24 cellular contexts compared by ENCODE assay signal in genomic region chr2:217183471-217183870, GRCh38.
"Had no signal": no experiment of that assay in that cellular context is flagged by ENCODE, and none has a peak within 500 bp of the region (broad histone marks: within the 10 kb centered on the region; RNA-seq: fewer than 3 reads in every experiment).

No MANE protein-coding gene starts in this region.

- ATAC-seq: activated CD8-positive, alpha-beta T cell treated with anti-CD3 and anti-CD28 coated beads for 36 hours; body of pancreas had no signal

- H3K36me3 Mint-ChIP-seq: activated naive CD4-positive, alpha-beta T cell treated with anti-CD3 and anti-CD28 coated beads, Interleukin-2, amount 50 U/mL, for 24 hours; activated naive CD8-positive, alpha-beta T cell treated with anti-CD3 and anti-CD28 coated beads, Interleukin-2, amount 10 ng/mL, durations not matched to agents 7 days and 5 days had no signal

- H3K4me1 Mint-ChIP-seq: activated CD4-positive, alpha-beta T cell treated with anti-CD3 and anti-CD28 coated beads, Interleukin-2, amount 10 ng/mL, durations not matched to agents 24 days and 14 days; activated naive CD4-positive, alpha-beta T cell treated with anti-CD3 and anti-CD28 coated beads, Interleukin-2, amount 50 U/mL, for 24 hours had no signal

- H3K27ac Mint-ChIP-seq: activated CD4-positive, alpha-beta T cell treated with anti-CD3 and anti-CD28 coated beads, Interleukin-2, amount 10 ng/mL, durations not matched to agents 24 days and 14 days; activated CD8-positive, alpha-beta T cell treated with anti-CD3 and anti-CD28 coated beads for 36 hours; activated naive CD4-positive, alpha-beta T cell treated with anti-CD3 and anti-CD28 coated beads, Interleukin-2, amount 50 U/mL, for 24 hours; activated naive CD8-positive, alpha-beta T cell treated with anti-CD3 and anti-CD28 coated beads, Interleukin-2, amount 10 ng/mL, durations not matched to agents 7 days and 5 days; activated T-cell treated with anti-CD3 and anti-CD28 coated beads, Interleukin-2, amount 50 U/mL, for 24 hours; activated T-helper 2 cell treated with anti-CD3 and anti-CD28 coated beads, Interferon-gamma antibody, Interleukin-2, Interleukin-4, amounts not matched to agents 10 μg/mL and 5 μg/mL and 100 μg/mL, durations not matched to agents 14 hours and 24 hours and 36 hours; T-helper 1 cell treated with Interleukin-12 subunit alpha and Interleukin-12 subunit beta and Interleukin-4 antibody, amounts not matched to agents 30 μg/mL and 1 μg/mL, for 36 hours; T-helper 2 cell treated with Interferon-gamma antibody and Interleukin-4, amounts not matched to agents 5 μg/mL and 100 μg/mL, for 36 hours had no signal

- H3K4me1 ChIP-seq: body of pancreas, breast epithelium had no signal

- H3K9me3 ChIP-seq: body of pancreas, breast epithelium, MG63 had no signal

- H3K9me3 Mint-ChIP-seq: activated CD8-positive, alpha-beta T cell treated with anti-CD3 and anti-CD28 coated beads for 36 hours; activated naive CD4-positive, alpha-beta T cell treated with anti-CD3 and anti-CD28 coated beads, Interleukin-2, amount 50 U/mL, for 24 hours; activated T-cell treated with anti-CD3 and anti-CD28 coated beads, Interleukin-2, amount 50 U/mL, for 24 hours; activated T-helper 2 cell treated with anti-CD3 and anti-CD28 coated beads, Interferon-gamma antibody, Interleukin-2, Interleukin-4, amounts not matched to agents 10 μg/mL and 5 μg/mL and 100 μg/mL, durations not matched to agents 14 hours and 24 hours and 36 hours; T-helper 1 cell treated with Interleukin-12 subunit alpha and Interleukin-12 subunit beta and Interleukin-4 antibody, amounts not matched to agents 30 μg/mL and 1 μg/mL, for 36 hours; T-helper 2 cell treated with Interferon-gamma antibody and Interleukin-4, amounts not matched to agents 5 μg/mL and 100 μg/mL, for 36 hours had no signal

- H3K4me2 ChIP-seq: PC-9 had no signal

- H3K27me3 Mint-ChIP-seq: activated CD8-positive, alpha-beta T cell treated with anti-CD3 and anti-CD28 coated beads for 36 hours; activated naive CD4-positive, alpha-beta T cell treated with anti-CD3 and anti-CD28 coated beads, Interleukin-2, amount 50 U/mL, for 24 hours had no signal

- DNase-seq: activated CD4-positive, alpha-beta T cell treated with anti-CD3 and anti-CD28 coated beads, Interleukin-2, amount 10 ng/mL, durations not matched to agents 24 days and 14 days; activated CD4-positive, alpha-beta T cell treated with anti-CD3 and anti-CD28 coated beads, Interleukin-2, amount 50 U/mL, for 4 hours; activated CD8-positive, alpha-beta T cell treated with anti-CD3 and anti-CD28 coated beads for 36 hours; activated gamma-delta T cell; activated naive CD4-positive, alpha-beta T cell treated with Interleukin-2 at 50 U/mL for 16 hours; activated naive CD8-positive, alpha-beta T cell treated with anti-CD3 and anti-CD28 coated beads, Interleukin-2, amount 10 ng/mL, durations not matched to agents 7 days and 5 days; activated T-cell treated with anti-CD3 and anti-CD28 coated beads, Interleukin-2, amount 50 U/mL, for 24 hours; amygdala; Kasumi-1; KG1; MG63; NCI-H1048; NCI-H1417 treated with DMSO at 0.1 percent for 48 hours; NCI-H2029; NCI-H345; NCI-H524 treated with DMSO at 0.1 percent for 48 hours; PC-9; Right ventricle myocardium superior had no signal

- H3K4me3 Mint-ChIP-seq: activated CD4-positive, alpha-beta T cell treated with anti-CD3 and anti-CD28 coated beads, Interleukin-2, amount 10 ng/mL, durations not matched to agents 24 days and 14 days; activated CD8-positive, alpha-beta T cell treated with anti-CD3 and anti-CD28 coated beads for 36 hours; activated naive CD4-positive, alpha-beta T cell treated with anti-CD3 and anti-CD28 coated beads, Interleukin-2, amount 50 U/mL, for 24 hours; activated naive CD8-positive, alpha-beta T cell treated with anti-CD3 and anti-CD28 coated beads, Interleukin-2, amount 10 ng/mL, durations not matched to agents 7 days and 5 days; activated T-cell treated with anti-CD3 and anti-CD28 coated beads, Interleukin-2, amount 50 U/mL, for 24 hours; T-helper 1 cell treated with Interleukin-12 subunit alpha and Interleukin-12 subunit beta and Interleukin-4 antibody, amounts not matched to agents 30 μg/mL and 1 μg/mL, for 36 hours; T-helper 2 cell treated with Interferon-gamma antibody and Interleukin-4, amounts not matched to agents 5 μg/mL and 100 μg/mL, for 36 hours had no signal

- H3K27ac ChIP-seq: body of pancreas, breast epithelium, PC-9 had no signal

- H3K36me3 ChIP-seq: breast epithelium, MG63 had no signal

- H3K4me3 ChIP-seq: body of pancreas, breast epithelium, MG63, PC-9 had no signal

- H3K27me3 ChIP-seq: body of pancreas, breast epithelium, MG63 had no signal
